ENCODE assay signal across 1 cellular context in genomic region chr17:32909787-32910369, GRCh38.
TF ChIP-seq lines count a peak whose summit lies in the region.

No MANE protein-coding gene starts in this region.

TF ChIP-seq in endothelial cell of umbilical vein, 7 proteins besides CTCF, POLR2A, EP300 and RAD21 (continued from another document):
- TF ChIP-seq POLR2AphosphoS5 (IDR thresholded peaks at IDR 0.05; ENCODE audit: insufficient read depth, low read depth, low read length) (no peak), FOS (IDR thresholded peaks at IDR 0.05; ENCODE audit: borderline replicate concordance, insufficient read depth, low read length) (no peak)
TF ChIP-seq in endothelial cell of umbilical vein: peak in this region for 0.
